19 cellular contexts compared by ENCODE assay signal in genomic region chrX:137549846-137550534, GRCh38. TPM values are rescaled to one million over a fixed set of nuclear protein-coding genes. Genes with fewer than 3 reads are reported as not detected.
DNase-seq lines count a peak whose midpoint lies in the region; ATAC-seq and TF ChIP-seq lines count a peak whose summit lies in the region.
"Had no signal": no experiment of that assay in that cellular context is flagged by ENCODE, and none has a peak within 500 bp of the region (broad histone marks: within the 10 kb centered on the region; RNA-seq: fewer than 3 reads in every experiment).

No MANE protein-coding gene starts in this region.

- H3K4me3 Mint-ChIP-seq in activated CD8-positive, alpha-beta memory T cell treated with anti-CD3 and anti-CD28 coated beads, Interleukin-2, amount 10 ng/mL, durations not matched to agents 7 days and 5 days, result no peak overlapping the region
- H3K4me3 Mint-ChIP-seq: IgD-negative memory B cell had no signal

- no peak for TF ChIP-seq POLR2A in esophagus muscularis mucosa (IDR thresholded peaks at IDR 0.05; ENCODE audit: low read depth)

- in situ Hi-C loops in G401 (cut with HindIII; ENCODE audit: low sequenced_read_pairs), result no loop called here

- ATAC-seq in activated CD8-positive, alpha-beta memory T cell treated with anti-CD3 and anti-CD28 coated beads, Interleukin-2, amount 10 ng/mL, durations not matched to agents 7 days and 5 days, result no peak

- no peaks in the 10 kb centered on the region for H3K4me1 ChIP-seq in NT2/D1 (ENCODE audit: insufficient read depth, insufficient read length)
- peaks cover 6 to 18% (median 13%) of the 10 kb centered on the region in 4 donors for H3K4me1 ChIP-seq in esophagus muscularis mucosa
- no peaks in the 10 kb centered on the region for H3K4me1 ChIP-seq in neuron (ENCODE audit: insufficient read depth, low read length)
- H3K4me1 ChIP-seq: parathyroid adenoma had no signal

- H3K9me3 ChIP-seq in NT2/D1 (ENCODE audit: insufficient read depth, low read length) (no peaks in the 10 kb centered on the region), esophagus muscularis mucosa (peaks cover 0 to 6% (median 0%) of the 10 kb centered on the region in 4 donors), neuron (ENCODE audit: low read length) (no peaks in the 10 kb centered on the region)

- no peak overlapping the region for H3K27ac ChIP-seq in esophagus muscularis mucosa (replicated peaks in 1 of 4)
- H3K27ac ChIP-seq: parathyroid adenoma had no signal

- peak overlapping the region; percentile 24 for H3K4me3 ChIP-seq in NT2/D1 (ENCODE audit: insufficient read length, low read depth)
- peak overlapping the region in 3 of 4 donors; percentile 25 to 34 (median 34) for H3K4me3 ChIP-seq in esophagus muscularis mucosa
- H3K4me3 ChIP-seq in neuron (ENCODE audit: low read length), result peak overlapping the region; percentile 34

- H3K9me3 Mint-ChIP-seq in activated CD8-positive, alpha-beta memory T cell treated with anti-CD3 and anti-CD28 coated beads, Interleukin-2, amount 10 ng/mL, durations not matched to agents 7 days and 5 days (ENCODE audit: low read depth), result no peaks in the 10 kb centered on the region
- H3K9me3 Mint-ChIP-seq: IgD-negative memory B cell had no signal

- CTCF ChIA-PET in activated CD8-positive, alpha-beta memory T cell treated with anti-CD3 and anti-CD28 coated beads, Interleukin-2, amount 10 ng/mL, durations not matched to agents 7 days and 5 days (lab: Charles Lee), result no interaction called here

- H3K27me3 ChIP-seq in NT2/D1 (ENCODE audit: insufficient read depth, insufficient read length), result peaks cover 22% of the 10 kb centered on the region
- peaks cover 0 to 70% (median 24%) of the 10 kb centered on the region in 4 donors for H3K27me3 ChIP-seq in esophagus muscularis mucosa
- H3K27me3 ChIP-seq in neuron (ENCODE audit: insufficient read depth, low read length), result peaks cover 6% of the 10 kb centered on the region

- WGBS in esophagus muscularis mucosa, result 30% methylated on average over 37 of the region's 48 CpGs

- no peaks in the 10 kb centered on the region for H3K4me1 Mint-ChIP-seq in activated CD8-positive, alpha-beta memory T cell treated with anti-CD3 and anti-CD28 coated beads, Interleukin-2, amount 10 ng/mL, durations not matched to agents 7 days and 5 days

- H3K36me3 ChIP-seq in NT2/D1 (ENCODE audit: insufficient read depth, insufficient read length, low read length) (no peaks in the 10 kb centered on the region), esophagus muscularis mucosa (no peaks in the 10 kb centered on the region), neuron (ENCODE audit: insufficient read depth, low read length) (no peaks in the 10 kb centered on the region)

- H3K27ac Mint-ChIP-seq in activated CD8-positive, alpha-beta memory T cell treated with anti-CD3 and anti-CD28 coated beads, Interleukin-2, amount 10 ng/mL, durations not matched to agents 7 days and 5 days, result no peak overlapping the region
- H3K27ac Mint-ChIP-seq: IgD-negative memory B cell had no signal

- peak overlapping the region; percentile 64 for H3K9ac ChIP-seq in NT2/D1 (ENCODE audit: insufficient read length, low read depth)
- H3K9ac ChIP-seq: parathyroid adenoma had no signal

- no peak for TF ChIP-seq CTCF in esophagus muscularis mucosa (IDR thresholded peaks at IDR 0.05)

- intact Hi-C loops in esophagus muscularis mucosa (cut with DNase I), result no loop called here

- DNase-seq in G401 (ENCODE audit: low spot score), result peak; percentile 46
- no peak for DNase-seq in NT2/D1 (ENCODE audit: low read depth, low spot score)
- DNase-seq in esophagus muscularis mucosa (ENCODE audit: extremely low spot score), result no peak
- no peak for DNase-seq in NCI-H345 treated with DMSO at 0.1 percent for 48 hours (lab: John Stamatoyannopoulos, UW; ENCODE audit: unreplicated experiment)
- no peak for DNase-seq in activated CD8-positive, alpha-beta memory T cell treated with anti-CD3 and anti-CD28 coated beads, Interleukin-2, amount 10 ng/mL, durations not matched to agents 7 days and 5 days
- no peak for DNase-seq in NCI-H345 (lab: John Stamatoyannopoulos, UW)
- no peak for DNase-seq in NCI-H774 (lab: John Stamatoyannopoulos, UW)
- DNase-seq: activated CD4-positive, alpha-beta T cell treated with anti-CD3 and anti-CD28 coated beads for 48 hours; anterior cingulate cortex; DMS79; effector memory CD4-positive, alpha-beta T cell; HCEC 1CT; NCI-H2171; Right ventricle myocardium superior; T-helper 9 cell had no signal

- H2AFZ ChIP-seq in neuron (ENCODE audit: low read depth, low read length), result no peak overlapping the region
- H2AFZ ChIP-seq: parathyroid adenoma had no signal

- peaks cover 51% of the 10 kb centered on the region for H3K27me3 Mint-ChIP-seq in activated CD8-positive, alpha-beta memory T cell treated with anti-CD3 and anti-CD28 coated beads, Interleukin-2, amount 10 ng/mL, durations not matched to agents 7 days and 5 days

- no peaks in the 10 kb centered on the region for H3K36me3 Mint-ChIP-seq in activated CD8-positive, alpha-beta memory T cell treated with anti-CD3 and anti-CD28 coated beads, Interleukin-2, amount 10 ng/mL, durations not matched to agents 7 days and 5 days
- H3K36me3 Mint-ChIP-seq: IgD-negative memory B cell had no signal

- no peak for TF ChIP-seq EP300 in esophagus muscularis mucosa (IDR thresholded peaks at IDR 0.05)

RNA-seq across cellular contexts. Expression of gene ZIC3, which starts 15.9 kb away (rescaled TPM):
- total RNA-seq in G401 (2014; rRNA removed; shearing (Covaris generic)), result not detected in 2 replicates
- not detected for total RNA-seq in esophagus muscularis mucosa
- not detected for total RNA-seq in activated CD8-positive, alpha-beta memory T cell treated with anti-CD3 and anti-CD28 coated beads, Interleukin-2, amount 10 ng/mL, durations not matched to agents 7 days and 5 days
- total RNA-seq: mesenteric fat pad, Right ventricle myocardium superior had no signal
